In genomic region chr19:18737337-18737953, GRCh38 we compare ENCODE assay signal across 27 cellular contexts. TPM values are rescaled to one million over a fixed set of nuclear protein-coding genes. Genes with fewer than 3 reads are reported as not detected.
DNase-seq lines count a peak whose midpoint lies in the region; ATAC-seq and TF ChIP-seq lines count a peak whose summit lies in the region.
"Had no signal": no experiment of that assay in that cellular context is flagged by ENCODE, and none has a peak within 500 bp of the region (broad histone marks: within the 10 kb centered on the region; RNA-seq: fewer than 3 reads in every experiment).

No MANE protein-coding gene starts in this region.

- peak; percentile 43 for DNase-seq in HK-2 (ENCODE audit: unreplicated experiment)
- peak; percentile 30 for DNase-seq in kidney tubule cell (ENCODE audit: low spot score)
- DNase-seq in amniotic stem cell (lab: John Stamatoyannopoulos, UW), result no peak
- DNase-seq in NCI-H146 treated with DMSO at 0.1 percent for 48 hours (lab: John Stamatoyannopoulos, UW; ENCODE audit: unreplicated experiment), result no peak
- no peak for DNase-seq in T-helper 17 cell
- DNase-seq: activated CD4-positive, alpha-beta memory T cell treated with anti-CD3 and anti-CD28 coated beads for 36 hours; activated CD4-positive, CD25-positive, alpha-beta regulatory T cell treated with anti-CD3 and anti-CD28 coated beads, Interleukin-2, amount 50 U/mL, for 72 hours; activated CD8-positive, alpha-beta memory T cell treated with anti-CD3 and anti-CD28 coated beads, Interleukin-2, amount 50 U/mL, for 48 hours; GF-D8; NCI-H1048; NCI-H187; NCI-H524 treated with DMSO at 0.1 percent for 48 hours; stimulated activated CD4-positive, alpha-beta T cell treated with anti-CD3 and anti-CD28 coated beads, Interleukin-2, amount 100 ng/mL, for 48 hours had no signal

- H3K9me3 Mint-ChIP-seq in brain, result peaks cover 0 to 2% (median 0%) of the 10 kb centered on the region in 5 experiments
- H3K9me3 Mint-ChIP-seq: activated CD4-positive, alpha-beta memory T cell treated with anti-CD3 and anti-CD28 coated beads for 36 hours; natural killer cell treated with Interleukin-12 subunit alpha and Interleukin-12 subunit beta and Interleukin-15 and Interleukin-18, amount 100 ng/mL, for 72 hours had no signal

- no peak overlapping the region for H3K4me3 ChIP-seq in BLaER1 treated with 17β-estradiol and CSF1 and Interleukin-3, amounts not matched to agents 10 nM and 100 nM
- H3K4me3 ChIP-seq: dorsolateral prefrontal cortex, lung, mucosa of descending colon, pancreas, right atrium auricular region, transverse colon had no signal

- H4K20me1 ChIP-seq in BLaER1 treated with 17β-estradiol and CSF1 and Interleukin-3, amounts not matched to agents 10 nM and 100 nM, result peaks cover 65 to 100% (median 99%) of the 10 kb centered on the region in 11 experiments

- peak overlapping the region in 8 of 11 experiments; percentile 72 to 94 (median 80); a peak in 10 of 22 replicates for H3K4me2 ChIP-seq in BLaER1 treated with 17β-estradiol and CSF1 and Interleukin-3, amounts not matched to agents 10 nM and 100 nM

- peaks cover 21 to 100% (median 91%) of the 10 kb centered on the region in 10 experiments for H3K4me1 ChIP-seq in BLaER1 treated with 17β-estradiol and CSF1 and Interleukin-3, amounts not matched to agents 10 nM and 100 nM

- H3K27me3 Mint-ChIP-seq in brain (no peaks in the 10 kb centered on the region), T-helper 17 cell (no peaks in the 10 kb centered on the region)
- H3K27me3 Mint-ChIP-seq: activated CD4-positive, alpha-beta memory T cell treated with anti-CD3 and anti-CD28 coated beads for 36 hours; activated naive CD8-positive, alpha-beta T cell; natural killer cell treated with Interleukin-12 subunit alpha and Interleukin-12 subunit beta and Interleukin-15 and Interleukin-18, amount 100 ng/mL, for 72 hours had no signal

- H3K9me3 ChIP-seq in BLaER1 treated with 17β-estradiol and CSF1 and Interleukin-3, amounts not matched to agents 10 nM and 100 nM (replicated peaks in 1 of 11), result no peaks in the 10 kb centered on the region
- no peaks in the 10 kb centered on the region for H3K9me3 ChIP-seq in T-helper 17 cell (ENCODE audit: control insufficient read depth, low read length, poor library complexity, severe bottlenecking)
- H3K9me3 ChIP-seq: mucosa of descending colon, pancreas, right atrium auricular region, transverse colon had no signal

- H3K36me3 ChIP-seq in BLaER1 treated with 17β-estradiol and CSF1 and Interleukin-3, amounts not matched to agents 10 nM and 100 nM, result peaks cover 0 to 7% (median 0%) of the 10 kb centered on the region in 11 experiments; a peak in 2 of 22 replicates
- H3K36me3 ChIP-seq: pancreas, right atrium auricular region, transverse colon had no signal

- H3K36me3 Mint-ChIP-seq in brain, result peaks cover 5% of the 10 kb centered on the region
- H3K36me3 Mint-ChIP-seq in T-helper 17 cell (ENCODE audit: low read depth), result no peaks in the 10 kb centered on the region
- H3K36me3 Mint-ChIP-seq: activated CD4-positive, alpha-beta memory T cell treated with anti-CD3 and anti-CD28 coated beads for 36 hours; activated naive CD8-positive, alpha-beta T cell; natural killer cell treated with Interleukin-12 subunit alpha and Interleukin-12 subunit beta and Interleukin-15 and Interleukin-18, amount 100 ng/mL, for 72 hours had no signal

- no peak overlapping the region for H3K27ac ChIP-seq in BLaER1 treated with 17β-estradiol and CSF1 and Interleukin-3, amounts not matched to agents 10 nM and 100 nM
- H3K27ac ChIP-seq: HL-60, pancreas, right atrium auricular region had no signal

- H3K27me3 ChIP-seq in BLaER1 treated with 17β-estradiol and CSF1 and Interleukin-3, amounts not matched to agents 10 nM and 100 nM, result no peaks in the 10 kb centered on the region
- H3K27me3 ChIP-seq: dorsolateral prefrontal cortex, pancreas, right atrium auricular region, transverse colon had no signal

- H3K9ac ChIP-seq in BLaER1 treated with 17β-estradiol and CSF1 and Interleukin-3, amounts not matched to agents 10 nM and 100 nM, result no peak overlapping the region; a peak in 1 of 22 replicates

- peak overlapping the region in 3 of 5 experiments; percentile 2 to 15 (median 12) for H3K27ac Mint-ChIP-seq in brain
- H3K27ac Mint-ChIP-seq in T-helper 17 cell, result no peak overlapping the region
- H3K27ac Mint-ChIP-seq: activated CD4-positive, alpha-beta memory T cell treated with anti-CD3 and anti-CD28 coated beads for 36 hours; activated naive CD8-positive, alpha-beta T cell; natural killer cell treated with Interleukin-12 subunit alpha and Interleukin-12 subunit beta and Interleukin-15 and Interleukin-18, amount 100 ng/mL, for 72 hours had no signal

- TF ChIP-seq CTCF in brain (conservative IDR thresholded peaks at IDR 0.05), result no peak

- H3K4me1 Mint-ChIP-seq in brain, result peaks cover 54% of the 10 kb centered on the region
- H3K4me1 Mint-ChIP-seq in T-helper 17 cell, result peaks cover 3% of the 10 kb centered on the region

- H3K4me3 Mint-ChIP-seq in brain (no peak overlapping the region), T-helper 17 cell (no peak overlapping the region)
- H3K4me3 Mint-ChIP-seq: activated CD4-positive, alpha-beta memory T cell treated with anti-CD3 and anti-CD28 coated beads for 36 hours; activated naive CD8-positive, alpha-beta T cell; natural killer cell treated with Interleukin-12 subunit alpha and Interleukin-12 subunit beta and Interleukin-15 and Interleukin-18, amount 100 ng/mL, for 72 hours had no signal

- ATAC-seq in T-helper 17 cell (no peak), GM19463 (IDR thresholded peaks at IDR 0.05; ENCODE audit: unreplicated experiment) (no peak)

RNA-seq across cellular contexts. Expression of gene COMP, which starts 53.7 kb away (rescaled TPM):
- polyA plus RNA-seq in brain (ENCODE audit: insufficient read depth, low read depth, low replicate concordance), result not detected
- total RNA-seq in T-helper 17 cell, result not detected
- total RNA-seq: A673; activated CD4-positive, alpha-beta memory T cell treated with anti-CD3 and anti-CD28 coated beads for 36 hours; kidney epithelial cell; natural killer cell treated with Interleukin-12 subunit alpha and Interleukin-12 subunit beta and Interleukin-15 and Interleukin-18, amount 100 ng/mL, for 72 hours had no signal

RNA-seq across cellular contexts. Expression of gene CRTC1, which starts 54.0 kb away (rescaled TPM):
- 29.6 TPM for polyA plus RNA-seq in brain (ENCODE audit: insufficient read depth, low read depth, low replicate concordance)
- total RNA-seq in T-helper 17 cell, result 10 to 100 TPM; 14.4 to 15.3 TPM

Comparison
In these comparisons a context has a peak if more than half of its experiments do, and no peak if none do; other contexts are left out.
1. DNase-seq: peak in HK-2 (single experiment) and kidney tubule cell (single experiment); none in amniotic stem cell (single experiment), NCI-H146 treated with DMSO at 0.1 percent for 48 hours (single experiment) and T-helper 17 cell (0 of 3).